Comparison of ENCODE assay signal across 1 cellular context in the genomic region with DNA sequence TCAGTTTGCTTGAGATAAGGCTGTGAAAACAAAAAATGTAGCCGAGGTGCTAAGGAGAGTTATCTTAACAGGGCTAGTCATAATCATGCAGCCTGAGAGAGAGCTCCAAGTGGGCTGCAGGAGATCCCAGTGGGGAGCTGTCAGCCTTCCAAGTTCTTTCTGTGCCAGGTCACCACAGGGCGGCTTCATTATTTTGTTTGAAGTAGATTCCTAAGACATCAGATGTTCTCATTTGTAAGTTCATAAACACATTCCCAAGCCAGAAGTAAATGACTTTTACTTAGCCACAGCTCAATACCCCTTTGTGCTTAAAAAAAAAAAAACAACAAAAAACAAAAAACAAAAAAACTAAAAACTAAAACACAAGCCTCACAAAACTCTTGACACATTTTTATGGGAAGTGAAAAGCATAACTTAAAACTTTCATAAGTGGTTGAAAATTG.
TF ChIP-seq lines count a peak whose summit lies in the region.

No MANE protein-coding gene starts in this region.

TF ChIP-seq in WTC11, 78 proteins besides CTCF, POLR2A, EP300 and RAD21 (continued from another document):
- TF ChIP-seq, protein P1, sequence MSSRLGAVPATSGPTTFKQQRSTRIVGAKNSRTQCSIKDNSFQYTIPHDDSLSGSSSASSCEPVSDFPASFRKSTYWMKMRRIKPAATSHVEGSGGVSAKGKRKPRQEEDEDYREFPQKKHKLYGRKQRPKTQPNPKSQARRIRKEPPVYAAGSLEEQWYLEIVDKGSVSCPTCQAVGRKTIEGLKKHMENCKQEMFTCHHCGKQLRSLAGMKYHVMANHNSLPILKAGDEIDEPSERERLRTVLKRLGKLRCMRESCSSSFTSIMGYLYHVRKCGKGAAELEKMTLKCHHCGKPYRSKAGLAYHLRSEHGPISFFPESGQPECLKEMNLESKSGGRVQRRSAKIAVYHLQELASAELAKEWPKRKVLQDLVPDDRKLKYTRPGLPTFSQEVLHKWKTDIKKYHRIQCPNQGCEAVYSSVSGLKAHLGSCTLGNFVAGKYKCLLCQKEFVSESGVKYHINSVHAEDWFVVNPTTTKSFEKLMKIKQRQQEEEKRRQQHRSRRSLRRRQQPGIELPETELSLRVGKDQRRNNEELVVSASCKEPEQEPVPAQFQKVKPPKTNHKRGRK (CRISPR knock-in tag; IDR thresholded peaks at IDR 0.05; ENCODE audit: borderline replicate concordance) = no peak
- TF ChIP-seq, protein P2, sequence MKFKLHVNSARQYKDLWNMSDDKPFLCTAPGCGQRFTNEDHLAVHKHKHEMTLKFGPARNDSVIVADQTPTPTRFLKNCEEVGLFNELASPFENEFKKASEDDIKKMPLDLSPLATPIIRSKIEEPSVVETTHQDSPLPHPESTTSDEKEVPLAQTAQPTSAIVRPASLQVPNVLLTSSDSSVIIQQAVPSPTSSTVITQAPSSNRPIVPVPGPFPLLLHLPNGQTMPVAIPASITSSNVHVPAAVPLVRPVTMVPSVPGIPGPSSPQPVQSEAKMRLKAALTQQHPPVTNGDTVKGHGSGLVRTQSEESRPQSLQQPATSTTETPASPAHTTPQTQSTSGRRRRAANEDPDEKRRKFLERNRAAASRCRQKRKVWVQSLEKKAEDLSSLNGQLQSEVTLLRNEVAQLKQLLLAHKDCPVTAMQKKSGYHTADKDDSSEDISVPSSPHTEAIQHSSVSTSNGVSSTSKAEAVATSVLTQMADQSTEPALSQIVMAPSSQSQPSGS (CRISPR knock-in tag; IDR thresholded peaks at IDR 0.05; ENCODE audit: borderline replicate concordance, low read depth) = no peak
- TF ChIP-seq KAT7 (CRISPR knock-in tag; IDR thresholded peaks at IDR 0.05; ENCODE audit: borderline replicate concordance) = no peak
